Comparison of ENCODE assay signal across 5 cellular contexts in the genomic region with DNA sequence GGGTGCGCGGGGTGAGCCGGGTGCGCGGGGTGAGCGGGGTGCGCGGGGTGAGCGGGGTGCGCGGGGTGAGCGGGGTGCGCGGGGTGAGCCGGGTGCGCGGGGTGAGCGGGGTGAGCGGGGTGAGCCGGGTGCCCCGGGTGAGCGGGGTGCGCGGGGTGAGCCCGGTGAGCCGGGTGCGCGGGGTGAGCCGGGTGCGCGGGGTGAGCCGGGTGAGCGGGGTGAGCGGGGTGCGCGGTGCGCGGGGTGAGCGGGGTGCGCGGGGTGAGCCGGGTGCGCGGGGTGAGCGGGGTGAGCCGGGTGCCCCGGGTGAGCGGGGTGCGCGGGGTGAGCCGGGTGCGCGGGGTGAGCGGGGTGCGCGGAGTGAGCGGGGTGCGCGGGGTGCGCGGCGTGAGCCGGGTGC. TPM values are rescaled to one million over a fixed set of nuclear protein-coding genes. Genes with fewer than 3 reads are reported as not detected.
"Had no signal": no experiment of that assay in that cellular context is flagged by ENCODE, and none has a peak within 500 bp of the region (broad histone marks: within the 10 kb centered on the region; RNA-seq: fewer than 3 reads in every experiment).

No MANE protein-coding gene starts in this region.

RNA-seq across cellular contexts. Expression of a gene that starts 29.8 kb away (rescaled TPM):
- total RNA-seq: HepG2, HT-29, HT1080, IMR-90, K562 had no signal
- polyA plus RNA-seq: HepG2, IMR-90, K562 had no signal
